Comparison of ENCODE assay signal across 18 cellular contexts in the genomic region with DNA sequence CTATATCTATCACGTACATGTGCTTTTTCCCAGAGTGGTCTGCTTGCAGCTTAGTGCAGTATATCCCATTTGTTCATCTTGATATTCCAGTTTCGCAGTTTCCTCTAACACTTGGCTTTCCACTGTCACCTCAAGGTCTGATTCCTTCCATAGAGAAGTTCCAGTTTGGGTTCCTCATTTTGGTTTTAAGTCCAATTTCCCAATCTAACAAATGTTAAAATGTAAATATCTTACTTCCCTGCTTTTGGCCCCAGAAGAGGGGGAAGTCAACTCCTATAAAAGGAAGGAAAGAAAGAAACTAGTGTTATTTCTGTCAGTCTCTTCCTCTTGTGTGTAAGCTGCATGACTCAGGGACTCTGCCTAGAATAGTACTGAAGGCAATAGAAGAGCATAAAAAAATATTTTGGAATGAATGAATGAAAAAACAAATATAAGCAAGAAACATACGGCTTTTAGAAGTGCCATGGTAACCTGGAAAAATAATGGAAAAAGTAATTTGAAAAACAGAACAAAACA.
"Had no signal": no experiment of that assay in that cellular context is flagged by ENCODE, and none has a peak within 500 bp of the region (broad histone marks: within the 10 kb centered on the region; RNA-seq: fewer than 3 reads in every experiment).

No MANE protein-coding gene starts in this region.

- DNase-seq: activated CD4-positive, alpha-beta memory T cell treated with anti-CD3 and anti-CD28 coated beads for 36 hours; activated CD4-positive, alpha-beta T cell treated with anti-CD3 and anti-CD28 coated beads for 36 hours; activated CD8-positive, alpha-beta memory T cell treated with anti-CD3 and anti-CD28 coated beads, Interleukin-2, amount 10 ng/mL, durations not matched to agents 7 days and 5 days; activated naive CD4-positive, alpha-beta T cell treated with anti-CD3 and anti-CD28 coated beads for 36 hours; activated naive CD8-positive, alpha-beta T cell treated with anti-CD3 and anti-CD28 coated beads, Interleukin-2, amount 50 U/mL, for 24 hours; activated T-cell treated with anti-CD3 and anti-CD28 coated beads, Interleukin-2, amount 50 U/mL, for 1 hour; aorta; cortex of kidney; effector CD4-positive, alpha-beta T cell; hippocampal formation; kidney; occipital lobe; stimulated activated CD4-positive, alpha-beta T cell treated with anti-CD3 and anti-CD28 coated beads, Interleukin-15, amount 100 ng/mL, for 24 hours; stimulated activated CD4-positive, alpha-beta T cell treated with anti-CD3 and anti-CD28 coated beads, Interleukin-4, amount 100 ng/mL, for 1 hour; stimulated activated naive B cell treated with anti-CD40 and anti-IgM and Interleukin-4, amounts not matched to agents 10 μg/mL and 1 μg/mL and 100 μg/mL, for 72 hours; substantia nigra; transverse colon; WERI-Rb-1 had no signal

- ATAC-seq: activated CD4-positive, alpha-beta T cell treated with anti-CD3 and anti-CD28 coated beads for 36 hours; activated CD8-positive, alpha-beta memory T cell treated with anti-CD3 and anti-CD28 coated beads, Interleukin-2, amount 10 ng/mL, durations not matched to agents 7 days and 5 days; activated naive CD8-positive, alpha-beta T cell treated with anti-CD3 and anti-CD28 coated beads, Interleukin-2, amount 50 U/mL, for 24 hours; stimulated activated naive B cell treated with anti-CD40 and anti-IgM and Interleukin-4, amounts not matched to agents 10 μg/mL and 1 μg/mL and 100 μg/mL, for 72 hours had no signal
